ENCODE assay signal across 10 cellular contexts in genomic region chr17:19270951-19271611, GRCh38. TPM values are rescaled to one million over a fixed set of nuclear protein-coding genes. Genes with fewer than 3 reads are reported as not detected.
A peak's percentile ranks its signal among the peaks of the same experiment; 100 is the strongest.
DNase-seq lines count a peak whose midpoint lies in the region; ATAC-seq lines count a peak whose summit lies in the region.
"Had no signal": no experiment of that assay in that cellular context is flagged by ENCODE, and none has a peak within 500 bp of the region (broad histone marks: within the 10 kb centered on the region; RNA-seq: fewer than 3 reads in every experiment).

No MANE protein-coding gene starts in this region.

- H3K4me3 Mint-ChIP-seq in naive B cell, result peak overlapping the region in 3 of 8 donors; percentile 11 to 19 (median 16)
- H3K4me3 Mint-ChIP-seq in T-cell, result no peak overlapping the region

- H3K27ac Mint-ChIP-seq in naive B cell (peak overlapping the region; percentile 75 to 95 (median 90)), T-cell (no peak overlapping the region)

- H3K36me3 Mint-ChIP-seq in naive B cell, result peaks cover 7 to 8% of the 10 kb centered on the region in 2 donors
- H3K36me3 Mint-ChIP-seq in T-cell, result no peaks in the 10 kb centered on the region

- DNase-seq in OCI-M1 (lab: John Stamatoyannopoulos, UW) (peak; percentile 79), naive B cell (peak; percentile 58), T-cell (no peak), NCI-H146 (lab: John Stamatoyannopoulos, UW) (no peak), midbrain (lab: John Stamatoyannopoulos, UW) (no peak)
- DNase-seq in activated CD4-positive, alpha-beta T cell treated with anti-CD3 and anti-CD28 coated beads, Interleukin-2, amount 50 U/mL, for 48 hours, result no peak
- DNase-seq: activated T-cell treated with anti-CD3 and anti-CD28 coated beads, Interleukin-2, amount 50 U/mL, for 48 hours; PC-3 had no signal

- H3K4me1 Mint-ChIP-seq in naive B cell (peaks cover 28 to 47% (median 37%) of the 10 kb centered on the region in 3 donors), T-cell (peaks cover 2 to 13% (median 7%) of the 10 kb centered on the region in 3 donors)

- POLR2A ChIA-PET in T-cell (lab: Charles Lee), result no interaction called here

- H3K9me3 Mint-ChIP-seq in naive B cell (no peaks in the 10 kb centered on the region), T-cell (no peaks in the 10 kb centered on the region)

- ATAC-seq in GM18867 (IDR thresholded peaks at IDR 0.05; ENCODE audit: unreplicated experiment) (peak; percentile 78), HG02571 (IDR thresholded peaks at IDR 0.05; ENCODE audit: unreplicated experiment) (peak; percentile 60), naive B cell (ENCODE audit: low read depth in 2 of 2) (peak; percentile 87 to 89), T-cell (replicated peaks in 1 of 4) (no peak)
- ATAC-seq: PC-3 had no signal

- H3K27me3 Mint-ChIP-seq in naive B cell, result peaks cover 0 to 19% (median 7%) of the 10 kb centered on the region in 3 donors
- peaks cover 0 to 7% of the 10 kb centered on the region in 2 donors for H3K27me3 Mint-ChIP-seq in T-cell

- CTCF ChIA-PET in T-cell (lab: Charles Lee), result no interaction called here

RNA-seq across cellular contexts. Expression of gene EPN2, which starts 33.9 kb away (rescaled TPM):
- polyA plus RNA-seq in naive B cell (ENCODE audit: low read depth in 6 of 6), result 10 to 100 TPM in 5 of 6 donors, 1 to 10 TPM in 1; 9.8 to 35.0 (median 28.9) TPM
- total RNA-seq in T-cell, result 1 to 10 TPM; 5.5 to 9.8 (median 8.4) TPM

Comparison
In these comparisons a context has a peak if more than half of its experiments do, and no peak if none do; other contexts are left out.
1. ATAC-seq: peak in GM18867 (single experiment), HG02571 (single experiment) and naive B cell (2 of 2); none in T-cell (0 of 4).
2. DNase-seq: peak in OCI-M1 (single experiment) and naive B cell (single experiment); none in T-cell (0 of 34), activated CD4-positive, alpha-beta T cell treated with anti-CD3 and anti-CD28 coated beads, Interleukin-2, amount 50 U/mL, for 48 hours (0 of 2), NCI-H146 (single experiment) and midbrain (single experiment).
3. H3K27ac Mint-ChIP-seq: peak in naive B cell (6 of 6); none in T-cell (0 of 2).